1 cellular context compared by ENCODE assay signal in genomic region chr3:106197532-106198187, GRCh38.
TF ChIP-seq lines count a peak whose summit lies in the region.

No MANE protein-coding gene starts in this region.

TF ChIP-seq in HepG2, 621 proteins besides CTCF, POLR2A, EP300 and RAD21:
- TF ChIP-seq ZNF275 (CRISPR knock-in tag; IDR thresholded peaks at IDR 0.05; ENCODE audit: borderline replicate concordance) (no peak), NCOA2 (CRISPR knock-in tag; IDR thresholded peaks at IDR 0.05) (no peak), TP53 (CRISPR knock-in tag; conservative IDR thresholded peaks at IDR 0.05) (no peak), ZBTB1 (CRISPR knock-in tag; IDR thresholded peaks at IDR 0.05; ENCODE audit: borderline replicate concordance) (no peak)
